ENCODE assay signal across 2 cellular contexts in genomic region chr5:90503596-90503995, GRCh38.
TF ChIP-seq lines count a peak whose summit lies in the region.

No MANE protein-coding gene starts in this region.

TF ChIP-seq in SK-N-SH, 30 proteins besides CTCF, POLR2A, EP300 and RAD21 (continued from another document):
- TF ChIP-seq FOXJ3 (CRISPR knock-in tag; IDR thresholded peaks at IDR 0.05) (no peak), GABPA (IDR thresholded peaks at IDR 0.05; ENCODE audit: low read depth) (no peak)

TF ChIP-seq in SK-N-SH treated with all-trans-retinoic acid at 6 μM for 48 hours, 23 proteins besides CTCF, POLR2A, EP300 and RAD21 (continued from another document):
- TF ChIP-seq, protein P1, sequence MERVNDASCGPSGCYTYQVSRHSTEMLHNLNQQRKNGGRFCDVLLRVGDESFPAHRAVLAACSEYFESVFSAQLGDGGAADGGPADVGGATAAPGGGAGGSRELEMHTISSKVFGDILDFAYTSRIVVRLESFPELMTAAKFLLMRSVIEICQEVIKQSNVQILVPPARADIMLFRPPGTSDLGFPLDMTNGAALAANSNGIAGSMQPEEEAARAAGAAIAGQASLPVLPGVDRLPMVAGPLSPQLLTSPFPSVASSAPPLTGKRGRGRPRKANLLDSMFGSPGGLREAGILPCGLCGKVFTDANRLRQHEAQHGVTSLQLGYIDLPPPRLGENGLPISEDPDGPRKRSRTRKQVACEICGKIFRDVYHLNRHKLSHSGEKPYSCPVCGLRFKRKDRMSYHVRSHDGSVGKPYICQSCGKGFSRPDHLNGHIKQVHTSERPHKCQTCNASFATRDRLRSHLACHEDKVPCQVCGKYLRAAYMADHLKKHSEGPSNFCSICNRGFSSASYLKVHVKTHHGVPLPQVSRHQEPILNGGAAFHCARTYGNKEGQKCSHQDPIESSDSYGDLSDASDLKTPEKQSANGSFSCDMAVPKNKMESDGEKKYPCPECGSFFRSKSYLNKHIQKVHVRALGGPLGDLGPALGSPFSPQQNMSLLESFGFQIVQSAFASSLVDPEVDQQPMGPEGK (CRISPR knock-in tag; IDR thresholded peaks at IDR 0.05; ENCODE audit: borderline replicate concordance) = no peak
- TF ChIP-seq SNAI2 (CRISPR knock-in tag; IDR thresholded peaks at IDR 0.05) (no peak), CSDC2 (CRISPR knock-in tag; IDR thresholded peaks at IDR 0.05) (no peak), RARB (CRISPR knock-in tag; IDR thresholded peaks at IDR 0.05) (no peak), ZFP3 (CRISPR knock-in tag; IDR thresholded peaks at IDR 0.05) (no peak), TSHZ2 (CRISPR knock-in tag; IDR thresholded peaks at IDR 0.05) (no peak), BACH2 (CRISPR knock-in tag; IDR thresholded peaks at IDR 0.05; ENCODE audit: borderline replicate concordance) (no peak), TCF4 (CRISPR knock-in tag; IDR thresholded peaks at IDR 0.05; ENCODE audit: borderline replicate concordance) (no peak), ZFP30 (CRISPR knock-in tag; IDR thresholded peaks at IDR 0.05) (no peak), ZNF8 (CRISPR knock-in tag; IDR thresholded peaks at IDR 0.05) (no peak), ZNF70 (CRISPR knock-in tag; IDR thresholded peaks at IDR 0.05) (no peak)
